31 cellular contexts compared by ENCODE assay signal in genomic region chr1:197126698-197127097, GRCh38. TPM values are rescaled to one million over a fixed set of nuclear protein-coding genes. Genes with fewer than 3 reads are reported as not detected.
A peak's percentile ranks its signal among the peaks of the same experiment; 100 is the strongest.
DNase-seq lines count a peak whose midpoint lies in the region; ATAC-seq, FAIRE-seq and TF ChIP-seq lines count a peak whose summit lies in the region.
"Had no signal": no experiment of that assay in that cellular context is flagged by ENCODE, and none has a peak within 500 bp of the region (broad histone marks: within the 10 kb centered on the region; RNA-seq: fewer than 3 reads in every experiment).

No MANE protein-coding gene starts in this region.

- H2AK5ac ChIP-seq in mesenchymal stem cell (ENCODE audit: low read length, severe bottlenecking), result no peak overlapping the region

- no peak overlapping the region for H4K8ac ChIP-seq in mesenchymal stem cell (ENCODE audit: low read length)

- H4K20me1 ChIP-seq in endothelial cell of umbilical vein (replicated peaks; ENCODE audit: control insufficient read depth, extremely low read depth, insufficient read depth, low read length), result no peaks in the 10 kb centered on the region

- H4K91ac ChIP-seq in mesenchymal stem cell (ENCODE audit: low read length), result no peak overlapping the region

- H2BK5ac ChIP-seq in mesenchymal stem cell (ENCODE audit: low read depth, low read length, poor library complexity, severe bottlenecking), result no peak overlapping the region

- no peaks in the 10 kb centered on the region for H3K9me1 ChIP-seq in endothelial cell of umbilical vein (replicated peaks; ENCODE audit: control insufficient read depth, extremely low read depth, insufficient read depth, low read length)

- H2BK15ac ChIP-seq in mesenchymal stem cell (ENCODE audit: low read depth, poor library complexity, severe bottlenecking), result no peak overlapping the region

- intact Hi-C loops in endothelial cell of umbilical vein (cut with micrococcal nuclease), result no loop called here
- intact Hi-C loops in CD14-positive monocyte (cut with micrococcal nuclease), result no loop called here

- no peak overlapping the region for H3K4ac ChIP-seq in mesenchymal stem cell (ENCODE audit: low read depth in 1 of 2, low read length in 2 of 2)

- H2BK12ac ChIP-seq in mesenchymal stem cell (ENCODE audit: low read length in 2 of 2), result no peak overlapping the region

- 99% methylated on average over 3 of the region's 3 CpGs for WGBS in mesenchymal stem cell

- no peak for ATAC-seq in activated T-cell treated with anti-CD3 and anti-CD28 coated beads, Interleukin-2, amount 50 U/mL, for 4 hours
- ATAC-seq: CD8-positive, alpha-beta T cell; K562 had no signal

- dilution Hi-C loops in endothelial cell of umbilical vein (cut with MboI; ENCODE audit: extremely low pct_ligation_motif_present, low sequenced_read_pairs), result no loop called here

- H3K4me1 Mint-ChIP-seq in activated CD4-positive, alpha-beta T cell treated with anti-CD3 and anti-CD28 coated beads, Interleukin-2, amount 10 ng/mL, durations not matched to agents 7 days and 5 days, result peaks cover 1% of the 10 kb centered on the region
- H3K4me1 Mint-ChIP-seq in activated T-cell treated with anti-CD3 and anti-CD28 coated beads, Interleukin-2, amount 50 U/mL, for 4 hours (ENCODE audit: low read depth), result peaks cover 1% of the 10 kb centered on the region
- H3K4me1 Mint-ChIP-seq in endothelial cell (ENCODE audit: unreplicated experiment), result peaks cover 2% of the 10 kb centered on the region
- no peaks in the 10 kb centered on the region for H3K4me1 Mint-ChIP-seq in CD14-positive monocyte

- no peak for TF ChIP-seq CTCF in endothelial cell of umbilical vein (IDR thresholded peaks at IDR 0.05; ENCODE audit: extremely low read depth in 1 of 2, insufficient read depth in 1 of 2, low read depth in 1 of 2, low read length in 2 of 2)
- no peak for TF ChIP-seq CTCF in endothelial cell (IDR thresholded peaks at IDR 0.05; ENCODE audit: unreplicated experiment)
- no peak for TF ChIP-seq CTCF in CD14-positive monocyte (IDR thresholded peaks at IDR 0.05)

- H3K27ac ChIP-seq in endothelial cell of umbilical vein (ENCODE audit: insufficient read depth, low read depth, low read length) (no peak overlapping the region), mesenchymal stem cell (ENCODE audit: low read length, poor library complexity, severe bottlenecking) (no peak overlapping the region)
- H3K27ac ChIP-seq: 22Rv1; BLaER1 treated with 17β-estradiol and CSF1 and Interleukin-3, amounts not matched to agents 10 nM and 100 nM; RWPE1; SK-N-MC had no signal

- no peaks in the 10 kb centered on the region for H3K27me3 Mint-ChIP-seq in activated CD4-positive, alpha-beta T cell treated with anti-CD3 and anti-CD28 coated beads, Interleukin-2, amount 10 ng/mL, durations not matched to agents 7 days and 5 days
- no peaks in the 10 kb centered on the region for H3K27me3 Mint-ChIP-seq in activated T-cell treated with anti-CD3 and anti-CD28 coated beads, Interleukin-2, amount 50 U/mL, for 4 hours (ENCODE audit: low read depth)
- H3K27me3 Mint-ChIP-seq in endothelial cell (ENCODE audit: unreplicated experiment) (no peaks in the 10 kb centered on the region), CD14-positive monocyte (ENCODE audit: low read depth in 3 of 3) (no peaks in the 10 kb centered on the region)

- H3K14ac ChIP-seq in mesenchymal stem cell (ENCODE audit: low read length in 2 of 2), result no peak overlapping the region

- H3K4me3 ChIP-seq in endothelial cell of umbilical vein (replicated peaks in 1 of 3; ENCODE audit: insufficient read depth in 1 of 3, low read depth in 1 of 3, low read length in 3 of 3), result no peak overlapping the region
- no peak overlapping the region for H3K4me3 ChIP-seq in mesenchymal stem cell (ENCODE audit: insufficient read depth in 1 of 2, low read depth in 1 of 2, low read length in 2 of 2)
- H3K4me3 ChIP-seq: BLaER1 treated with 17β-estradiol and CSF1 and Interleukin-3, amounts not matched to agents 10 nM and 100 nM; K562; SK-N-MC had no signal

- H3K79me2 ChIP-seq in endothelial cell of umbilical vein (ENCODE audit: control insufficient read depth, insufficient read depth, low read length), result peaks cover 10% of the 10 kb centered on the region

- DNase-seq in activated CD4-positive, alpha-beta T cell treated with anti-CD3 and anti-CD28 coated beads, Interleukin-2, amount 10 ng/mL, durations not matched to agents 7 days and 5 days, result no peak
- no peak for DNase-seq in activated CD4-positive, alpha-beta T cell treated with anti-CD3 and anti-CD28 coated beads for 48 hours
- DNase-seq in endothelial cell of umbilical vein (ENCODE audit: low read depth, low spot score) (peak; percentile 15), mesenchymal stem cell (no peak), NCI-H1048 (lab: John Stamatoyannopoulos, UW) (no peak), endothelial cell (ENCODE audit: low spot score) (no peak), CD14-positive monocyte (ENCODE audit: low spot score) (no peak)
- DNase-seq in activated T-cell treated with anti-CD3 and anti-CD28 coated beads, Interleukin-2, amount 50 U/mL, for 4 hours, result no peak
- DNase-seq: ACHN; Calu3; CD8-positive, alpha-beta T cell; H7; MM.1S; NCI-H1092; NCI-H1436; NCI-H187 treated with DMSO at 0.1 percent for 48 hours; NCI-H226; NCI-H510A treated with DMSO at 0.1 percent for 48 hours; NCI-H774; NK-92 treated with Interleukin-12 subunit alpha and Interleukin-12 subunit beta, amount 100 ng/mL, for 24 hours; SHP77 treated with DMSO at 0.1 percent for 48 hours had no signal

- CTCF ChIA-PET in activated CD4-positive, alpha-beta T cell treated with anti-CD3 and anti-CD28 coated beads, Interleukin-2, amount 10 ng/mL, durations not matched to agents 7 days and 5 days (lab: Charles Lee), result interaction anchor here (1.0 kb wide), 1 partner anchor 25 kb away, joined by 3 read pairs; no protein-coding TSS in a partner anchor
- CTCF ChIA-PET in endothelial cell of umbilical vein (lab: Charles Lee), result interaction anchor here (0.7 to 1.1 kb wide), 2 partner anchors 32 to 53 kb away, joined by 3 to 4 read pairs; no protein-coding TSS in a partner anchor

- POLR2A ChIA-PET in activated CD4-positive, alpha-beta T cell treated with anti-CD3 and anti-CD28 coated beads, Interleukin-2, amount 10 ng/mL, durations not matched to agents 7 days and 5 days (lab: Charles Lee), result no interaction called here
- POLR2A ChIA-PET in endothelial cell of umbilical vein (lab: Charles Lee), result no interaction called here

- H3K36me3 ChIP-seq in endothelial cell of umbilical vein (ENCODE audit: control insufficient read depth in 2 of 2, extremely low read depth in 1 of 2, insufficient read depth in 2 of 2, low read length in 2 of 2) (peaks cover 0 to 27% of the 10 kb centered on the region in 2 experiments), mesenchymal stem cell (ENCODE audit: control insufficient read depth in 1 of 2, insufficient read depth in 2 of 2, low read depth in 1 of 2, low read length in 2 of 2) (peaks cover 0 to 12% of the 10 kb centered on the region in 2 experiments)

- no peak for TF ChIP-seq POLR2A in endothelial cell of umbilical vein (IDR thresholded peaks at IDR 0.05; ENCODE audit: low read depth, low read length)

- H3K23ac ChIP-seq in mesenchymal stem cell (ENCODE audit: low read length in 2 of 2), result no peak overlapping the region

- peaks cover 5% of the 10 kb centered on the region for H3K79me1 ChIP-seq in mesenchymal stem cell (replicated peaks; ENCODE audit: low read length, poor library complexity, severe bottlenecking)

- H2BK120ac ChIP-seq in mesenchymal stem cell (ENCODE audit: low read depth, low read length), result no peak overlapping the region

- H3K4me2 ChIP-seq in endothelial cell of umbilical vein (ENCODE audit: insufficient read depth, low read length) (no peak overlapping the region), mesenchymal stem cell (ENCODE audit: low read length, poor library complexity, severe bottlenecking) (no peak overlapping the region)
- H3K4me2 ChIP-seq: BLaER1 treated with 17β-estradiol and CSF1 and Interleukin-3, amounts not matched to agents 10 nM and 100 nM had no signal

- no peak overlapping the region for H3K4me3 Mint-ChIP-seq in activated CD4-positive, alpha-beta T cell treated with anti-CD3 and anti-CD28 coated beads, Interleukin-2, amount 10 ng/mL, durations not matched to agents 7 days and 5 days
- H3K4me3 Mint-ChIP-seq in activated T-cell treated with anti-CD3 and anti-CD28 coated beads, Interleukin-2, amount 50 U/mL, for 4 hours, result no peak overlapping the region
- H3K4me3 Mint-ChIP-seq in endothelial cell (ENCODE audit: unreplicated experiment), result no peak overlapping the region
- no peak overlapping the region for H3K4me3 Mint-ChIP-seq in CD14-positive monocyte
- H3K4me3 Mint-ChIP-seq: CD8-positive, alpha-beta T cell had no signal

- H3K4me1 ChIP-seq in endothelial cell of umbilical vein (ENCODE audit: control insufficient read depth, extremely low read depth, insufficient read depth, low read length) (peaks cover 2% of the 10 kb centered on the region), mesenchymal stem cell (ENCODE audit: control insufficient read depth, insufficient read depth, low read depth, low read length) (peaks cover 3% of the 10 kb centered on the region)
- H3K4me1 ChIP-seq: BLaER1 treated with 17β-estradiol and CSF1 and Interleukin-3, amounts not matched to agents 10 nM and 100 nM had no signal

- no TSS peak for BruUV-seq in endothelial cell of umbilical vein (replicated peaks; lab: Mats Ljungman, UMichigan)

- no peak overlapping the region for H3K9ac ChIP-seq in endothelial cell of umbilical vein (replicated peaks; ENCODE audit: extremely low read depth, insufficient read depth, low read length)
- peak overlapping the region; percentile 4 for H3K9ac ChIP-seq in mesenchymal stem cell (ENCODE audit: low read length)
- H3K9ac ChIP-seq: BLaER1 treated with 17β-estradiol and CSF1 and Interleukin-3, amounts not matched to agents 10 nM and 100 nM had no signal

- H2AFZ ChIP-seq in endothelial cell of umbilical vein (ENCODE audit: low read depth, low read length) (peak overlapping the region; percentile 66), mesenchymal stem cell (ENCODE audit: low read depth, low read length) (no peak overlapping the region)

- H3K27me3 ChIP-seq in endothelial cell of umbilical vein (ENCODE audit: control insufficient read depth in 2 of 2, insufficient read depth in 2 of 2, low read length in 2 of 2) (no peaks in the 10 kb centered on the region), mesenchymal stem cell (ENCODE audit: control insufficient read depth in 1 of 2, insufficient read depth in 1 of 2, low read length in 2 of 2) (no peaks in the 10 kb centered on the region)
- H3K27me3 ChIP-seq: BLaER1 treated with 17β-estradiol and CSF1 and Interleukin-3, amounts not matched to agents 10 nM and 100 nM had no signal

- H3K9me3 ChIP-seq in endothelial cell of umbilical vein (replicated peaks; ENCODE audit: control insufficient read depth, insufficient read depth, low read length) (no peaks in the 10 kb centered on the region), mesenchymal stem cell (ENCODE audit: control insufficient read depth, low read length) (no peaks in the 10 kb centered on the region)
- H3K9me3 ChIP-seq: BLaER1 treated with 17β-estradiol and CSF1 and Interleukin-3, amounts not matched to agents 10 nM and 100 nM had no signal

- H3K9me3 Mint-ChIP-seq in activated CD4-positive, alpha-beta T cell treated with anti-CD3 and anti-CD28 coated beads, Interleukin-2, amount 10 ng/mL, durations not matched to agents 7 days and 5 days, result no peaks in the 10 kb centered on the region
- H3K9me3 Mint-ChIP-seq in activated T-cell treated with anti-CD3 and anti-CD28 coated beads, Interleukin-2, amount 50 U/mL, for 4 hours, result no peaks in the 10 kb centered on the region
- H3K9me3 Mint-ChIP-seq in endothelial cell (ENCODE audit: unreplicated experiment) (no peaks in the 10 kb centered on the region), CD14-positive monocyte (no peaks in the 10 kb centered on the region)
- H3K9me3 Mint-ChIP-seq: CD8-positive, alpha-beta T cell had no signal

- no peak for FAIRE-seq in endothelial cell of umbilical vein (lab: Jason Lieb, UNC)
- FAIRE-seq: G401.6, GM18507, GM19239, K562 had no signal

- H3K27ac Mint-ChIP-seq in activated CD4-positive, alpha-beta T cell treated with anti-CD3 and anti-CD28 coated beads, Interleukin-2, amount 10 ng/mL, durations not matched to agents 7 days and 5 days, result peak overlapping the region; percentile 13
- H3K27ac Mint-ChIP-seq in endothelial cell (ENCODE audit: unreplicated experiment), result no peak overlapping the region
- peak overlapping the region in 1 of 7 donors; percentile 22 for H3K27ac Mint-ChIP-seq in CD14-positive monocyte
- H3K27ac Mint-ChIP-seq: CD8-positive, alpha-beta T cell had no signal

- H3K18ac ChIP-seq in mesenchymal stem cell (ENCODE audit: low read depth in 1 of 2, low read length in 2 of 2), result no peak overlapping the region

- H3K36me3 Mint-ChIP-seq in activated CD4-positive, alpha-beta T cell treated with anti-CD3 and anti-CD28 coated beads, Interleukin-2, amount 10 ng/mL, durations not matched to agents 7 days and 5 days (ENCODE audit: low read depth), result peaks cover 68% of the 10 kb centered on the region
- H3K36me3 Mint-ChIP-seq in activated T-cell treated with anti-CD3 and anti-CD28 coated beads, Interleukin-2, amount 50 U/mL, for 4 hours (ENCODE audit: insufficient read depth), result no peaks in the 10 kb centered on the region
- H3K36me3 Mint-ChIP-seq in endothelial cell (ENCODE audit: low read depth, unreplicated experiment) (no peaks in the 10 kb centered on the region), CD14-positive monocyte (peaks cover 44 to 64% of the 10 kb centered on the region in 2 donors)
- H3K36me3 Mint-ChIP-seq: CD8-positive, alpha-beta T cell had no signal

RNA-seq across cellular contexts. Expression of gene ASPM, which starts 19.8 kb away (rescaled TPM):
- 100 to 1,000 TPM in 1 of 2 experiments, 10 to 100 TPM in 1; 92.8 to 104 TPM for total RNA-seq in activated CD4-positive, alpha-beta T cell treated with anti-CD3 and anti-CD28 coated beads, Interleukin-2, amount 10 ng/mL, durations not matched to agents 7 days and 5 days
- total RNA-seq in endothelial cell of umbilical vein (44.6 and 55.1 TPM in 2 replicates), endothelial cell (ENCODE audit: unreplicated experiment) (9.4 TPM)
- polyA plus RNA-seq in endothelial cell of umbilical vein (3.2 and 5.3 TPM in 2 replicates), CD14-positive monocyte (under 1 TPM; 0.05 to 0.08 TPM)
- polyA plus RNA-seq in endothelial cell of umbilical vein (2011; cell fraction: cytosol; rRNA removed), result 7.7 and 8.2 TPM in 2 replicates
- polyA plus RNA-seq in endothelial cell of umbilical vein (2011; cell fraction: nucleus; rRNA removed), result 25.6 and 40.5 TPM in 2 replicates
- polyA plus RNA-seq in endothelial cell of umbilical vein (2012), result 9.4 and 27.8 TPM in 2 replicates
- polyA minus RNA-seq in endothelial cell of umbilical vein, result 17.3 and 21.9 TPM in 2 replicates
- polyA minus RNA-seq in endothelial cell of umbilical vein (2011; cell fraction: cytosol; rRNA and poly(A)+ RNA removed), result 42.6 TPM
- 36.0 and 61.4 TPM in 2 replicates for polyA minus RNA-seq in endothelial cell of umbilical vein (2011; cell fraction: nucleus; rRNA and poly(A)+ RNA removed)
- 2.0 TPM for polyA plus RNA-seq in mesenchymal stem cell (2013, experiment 1 of 2)
- 1.8 TPM for polyA plus RNA-seq in mesenchymal stem cell (2013, experiment 2 of 2)
- 1 to 10 TPM; 1.2 to 1.7 (median 1.4) TPM for total RNA-seq in activated T-cell treated with anti-CD3 and anti-CD28 coated beads, Interleukin-2, amount 50 U/mL, for 4 hours

RNA-seq across cellular contexts. Expression of gene F13B, which starts 59.6 kb away (rescaled TPM):
- not detected for total RNA-seq in activated CD4-positive, alpha-beta T cell treated with anti-CD3 and anti-CD28 coated beads, Interleukin-2, amount 10 ng/mL, durations not matched to agents 7 days and 5 days
- total RNA-seq in endothelial cell of umbilical vein, result not detected in 2 replicates
- polyA plus RNA-seq in endothelial cell of umbilical vein, result not detected in 2 replicates
- not detected in 2 replicates for polyA plus RNA-seq in endothelial cell of umbilical vein (2011; cell fraction: cytosol; rRNA removed)
- polyA plus RNA-seq in endothelial cell of umbilical vein (2011; cell fraction: nucleus; rRNA removed), result not detected in 2 replicates
- polyA plus RNA-seq in endothelial cell of umbilical vein (2012), result not detected in 2 replicates
- not detected in 2 replicates for polyA minus RNA-seq in endothelial cell of umbilical vein
- polyA minus RNA-seq in endothelial cell of umbilical vein (2011; cell fraction: cytosol; rRNA and poly(A)+ RNA removed), result not detected
- polyA minus RNA-seq in endothelial cell of umbilical vein (2011; cell fraction: nucleus; rRNA and poly(A)+ RNA removed), result not detected in 2 replicates
- not detected for polyA plus RNA-seq in mesenchymal stem cell (2013, experiment 1 of 2)
- polyA plus RNA-seq in mesenchymal stem cell (2013, experiment 2 of 2), result not detected
- total RNA-seq in activated T-cell treated with anti-CD3 and anti-CD28 coated beads, Interleukin-2, amount 50 U/mL, for 4 hours, result not detected
- not detected for total RNA-seq in endothelial cell (ENCODE audit: unreplicated experiment)
- not detected for polyA plus RNA-seq in CD14-positive monocyte
- total RNA-seq: Calu3; CD8-positive, alpha-beta T cell; Daoy; H7; K562; LHCN-M2 had no signal
- polyA plus RNA-seq: K562 had no signal
